ENCODE assay signal across 9 cellular contexts in genomic region chr6:20490591-20490990, GRCh38.
"Had no signal": no experiment of that assay in that cellular context is flagged by ENCODE, and none has a peak within 500 bp of the region (broad histone marks: within the 10 kb centered on the region; RNA-seq: fewer than 3 reads in every experiment).

No MANE protein-coding gene starts in this region.

- FAIRE-seq: H1, HTR-8/SVneo, K562 had no signal

- H3K27ac Mint-ChIP-seq: GM23338, HFFc6 had no signal

- H3K4me3 Mint-ChIP-seq: GM23338, HFFc6 had no signal

- ATAC-seq: GM23338, HCT116, K562 had no signal

- H3K9me3 Mint-ChIP-seq: GM23338, HFFc6 had no signal

- DNase-seq: H7, HFFc6, IMR-90, KG1 had no signal
